ENCODE assay signal across 1 cellular context in genomic region chr5:171762841-171763408, GRCh38.
TF ChIP-seq lines count a peak whose summit lies in the region.

No MANE protein-coding gene starts in this region.

TF ChIP-seq in endothelial cell of umbilical vein, 7 proteins besides CTCF, POLR2A, EP300 and RAD21 (continued from another document):
- TF ChIP-seq MAX (IDR thresholded peaks at IDR 0.05; ENCODE audit: insufficient read depth, insufficient read length): no peak
- TF ChIP-seq MYC (IDR thresholded peaks at IDR 0.05; ENCODE audit: low read depth, low read length): no peak
- no peak for TF ChIP-seq POLR2AphosphoS5 (IDR thresholded peaks at IDR 0.05; ENCODE audit: insufficient read depth, low read depth, low read length)
